In genomic region chr19:1360818-1361461, GRCh38 we compare ENCODE assay signal across 9 cellular contexts. TPM values are rescaled to one million over a fixed set of nuclear protein-coding genes. Genes with fewer than 3 reads are reported as not detected.
DNase-seq lines count a peak whose midpoint lies in the region; ATAC-seq lines count a peak whose summit lies in the region.
"Had no signal": no experiment of that assay in that cellular context is flagged by ENCODE, and none has a peak within 500 bp of the region (broad histone marks: within the 10 kb centered on the region; RNA-seq: fewer than 3 reads in every experiment).

No MANE protein-coding gene starts in this region.

- H3K36me3 ChIP-seq in NT2/D1 (ENCODE audit: insufficient read depth, insufficient read length, low read length) (peaks cover 90% of the 10 kb centered on the region), neuronal stem cell (replicated peaks in 1 of 2; ENCODE audit: control insufficient read depth in 2 of 2, insufficient read depth in 2 of 2, low read length in 2 of 2) (peaks cover 39 to 96% of the 10 kb centered on the region in 2 donors)

- peak overlapping the region; percentile 12 for H2BK15ac ChIP-seq in neuronal stem cell (ENCODE audit: low read length)

- no peak overlapping the region for H3K23ac ChIP-seq in neuronal stem cell (ENCODE audit: low read depth, low read length, poor library complexity)

- H2BK12ac ChIP-seq in neuronal stem cell (ENCODE audit: low read length) = peak overlapping the region; percentile 91

- peak overlapping the region; percentile 93 for H3K27ac ChIP-seq in neuronal stem cell (replicated peaks; ENCODE audit: low read length)

- ATAC-seq in GM18873 (IDR thresholded peaks at IDR 0.05; ENCODE audit: low FRiP score, unreplicated experiment) = no peak
- no peak for ATAC-seq in GM21423 (IDR thresholded peaks at IDR 0.05; ENCODE audit: unreplicated experiment)
- ATAC-seq in HG02571 (IDR thresholded peaks at IDR 0.05; ENCODE audit: unreplicated experiment) = no peak
- ATAC-seq: activated T-cell treated with anti-CD3 and anti-CD28 coated beads, Interleukin-2, amount 50 U/mL, for 72 hours had no signal

- H3K14ac ChIP-seq in neuronal stem cell (ENCODE audit: low read length) = no peak overlapping the region

- H3K4ac ChIP-seq in neuronal stem cell (ENCODE audit: low read length) = peak overlapping the region; percentile 25

- DNase-seq in COR-L47 (lab: John Stamatoyannopoulos, UW) (peak; percentile 44), NT2/D1 (ENCODE audit: low read depth, low spot score) (no peak), fibroblast of gingiva (ENCODE audit: low read depth) (peak; percentile 72), neuronal stem cell (ENCODE audit: low spot score) (no peak)
- DNase-seq in activated naive CD4-positive, alpha-beta T cell (lab: John Stamatoyannopoulos, UW) = no peak
- DNase-seq: activated T-cell treated with anti-CD3 and anti-CD28 coated beads, Interleukin-2, amount 50 U/mL, for 72 hours had no signal

- H2AFZ ChIP-seq in neuronal stem cell (ENCODE audit: low read length) = no peak overlapping the region

- peaks cover 29% of the 10 kb centered on the region for H3K4me1 ChIP-seq in NT2/D1 (ENCODE audit: insufficient read depth, insufficient read length)
- peaks cover 13 to 35% of the 10 kb centered on the region in 2 donors for H3K4me1 ChIP-seq in neuronal stem cell (ENCODE audit: control insufficient read depth in 2 of 2, insufficient read depth in 1 of 2, low read depth in 1 of 2, low read length in 2 of 2)

- no peak overlapping the region for H3K4me3 ChIP-seq in NT2/D1 (ENCODE audit: insufficient read length, low read depth)
- H3K4me3 ChIP-seq in neuronal stem cell (ENCODE audit: low read length in 2 of 2) = no peak overlapping the region

- peak overlapping the region; percentile 39 for H2BK5ac ChIP-seq in neuronal stem cell (ENCODE audit: low read length)

- no CpG with 5 or more reads among the region's 31 CpGs for WGBS in neuronal stem cell (ENCODE audit: extremely low coverage in 2 of 2, insufficient read length in 2 of 2, insufficient replicate concordance in 1 of 2), 2 donors

- H2BK120ac ChIP-seq in neuronal stem cell (ENCODE audit: low read depth, low read length) = no peak overlapping the region

- no peaks in the 10 kb centered on the region for H3K9me3 ChIP-seq in NT2/D1 (ENCODE audit: insufficient read depth, low read length)
- no peaks in the 10 kb centered on the region for H3K9me3 ChIP-seq in neuronal stem cell (replicated peaks in 1 of 2; ENCODE audit: control insufficient read depth in 2 of 2, insufficient read depth in 1 of 2, low read depth in 1 of 2, low read length in 2 of 2)

- H3K4me2 ChIP-seq in neuronal stem cell (ENCODE audit: insufficient read depth, low read length, poor library complexity, severe bottlenecking) = peak overlapping the region; percentile 39

- peaks cover 8% of the 10 kb centered on the region for H3K79me1 ChIP-seq in neuronal stem cell (ENCODE audit: low read depth, low read length)

- H3K27me3 ChIP-seq in NT2/D1 (ENCODE audit: insufficient read depth, insufficient read length) (no peaks in the 10 kb centered on the region), neuronal stem cell (ENCODE audit: control insufficient read depth in 3 of 3, insufficient read depth in 3 of 3, low read depth in 1 of 3, low read length in 3 of 3) (no peaks in the 10 kb centered on the region)

- H2AK5ac ChIP-seq in neuronal stem cell (ENCODE audit: low read depth, low read length) = peak overlapping the region; percentile 61

- peak overlapping the region; percentile 89 for H3K18ac ChIP-seq in neuronal stem cell (ENCODE audit: low read length)

- no peak overlapping the region for H4K8ac ChIP-seq in neuronal stem cell (ENCODE audit: low read depth, low read length)

- H4K91ac ChIP-seq in neuronal stem cell (ENCODE audit: low read depth, low read length, poor library complexity) = peak overlapping the region; percentile 53

- H3K9ac ChIP-seq in NT2/D1 (ENCODE audit: insufficient read length, low read depth) (peak overlapping the region; percentile 34), neuronal stem cell (ENCODE audit: low read depth, low read length, poor library complexity) (peak overlapping the region; percentile 89)

RNA-seq across cellular contexts. Expression of gene NDUFS7, which starts 22.8 kb away (rescaled TPM):
- polyA plus RNA-seq in neuronal stem cell (2013, experiment 1 of 2) = 61.9 TPM
- 60.2 TPM for polyA plus RNA-seq in neuronal stem cell (2013, experiment 2 of 2)

RNA-seq across cellular contexts. Expression of gene GAMT, which starts 40.4 kb away (rescaled TPM):
- 41.6 TPM for polyA plus RNA-seq in neuronal stem cell (2013, experiment 1 of 2)
- 42.6 TPM for polyA plus RNA-seq in neuronal stem cell (2013, experiment 2 of 2)

RNA-seq across cellular contexts. Expression of gene DAZAP1, which starts 46.4 kb away (rescaled TPM):
- polyA plus RNA-seq in neuronal stem cell (2013, experiment 1 of 2) = 124 TPM
- polyA plus RNA-seq in neuronal stem cell (2013, experiment 2 of 2) = 126 TPM

Comparison
In these comparisons a context has a peak if more than half of its experiments do, and no peak if none do; other contexts are left out.
1. DNase-seq: peak in COR-L47 (single experiment) and fibroblast of gingiva (single experiment); none in NT2/D1 (single experiment), neuronal stem cell (single experiment) and activated naive CD4-positive, alpha-beta T cell (0 of 4).